In genomic region chr12:117527480-117527857, GRCh38 we compare ENCODE assay signal across 22 cellular contexts.
DNase-seq lines count a peak whose midpoint lies in the region; ATAC-seq, FAIRE-seq and TF ChIP-seq lines count a peak whose summit lies in the region.
"Had no signal": no experiment of that assay in that cellular context is flagged by ENCODE, and none has a peak within 500 bp of the region (broad histone marks: within the 10 kb centered on the region; RNA-seq: fewer than 3 reads in every experiment).

No MANE protein-coding gene starts in this region.

- H3K9me3 ChIP-seq in right atrium auricular region (no peaks in the 10 kb centered on the region), pancreas (no peaks in the 10 kb centered on the region)

- H3K27me3 ChIP-seq in right atrium auricular region (no peaks in the 10 kb centered on the region), pancreas (no peaks in the 10 kb centered on the region)

- H3K36me3 Mint-ChIP-seq in glutamatergic neuron (ENCODE audit: unreplicated experiment), result peaks cover 5% of the 10 kb centered on the region
- H3K36me3 Mint-ChIP-seq: CD4-positive, alpha-beta memory T cell; IgD-negative memory B cell had no signal

- H3K9me3 Mint-ChIP-seq in glutamatergic neuron (ENCODE audit: unreplicated experiment), result peaks cover 4% of the 10 kb centered on the region

- TF ChIP-seq CTCF in right atrium auricular region (IDR thresholded peaks at IDR 0.05) (no peak), LNCaP clone FGC (IDR thresholded peaks at IDR 0.05; ENCODE audit: control insufficient read depth, extremely low read depth, insufficient read depth) (no peak), pancreas (IDR thresholded peaks at IDR 0.05) (no peak), glutamatergic neuron (IDR thresholded peaks at IDR 0.05; ENCODE audit: partially characterized antibody, unreplicated experiment) (no peak)

- ATAC-seq in Right ventricle myocardium superior (ENCODE audit: poor library complexity), result peak; percentile 53
- peak in 3 of 4 donors; percentile 24 to 45 (median 36) for ATAC-seq in pancreas
- ATAC-seq in HG03159 (IDR thresholded peaks at IDR 0.05; ENCODE audit: unreplicated experiment), result no peak
- ATAC-seq: A549, HCT116, HepG2 had no signal

- H3K36me3 ChIP-seq in right atrium auricular region (no peaks in the 10 kb centered on the region), pancreas (no peaks in the 10 kb centered on the region)

- peaks cover 3% of the 10 kb centered on the region for H3K4me1 Mint-ChIP-seq in glutamatergic neuron (ENCODE audit: low read depth, unreplicated experiment)
- H3K4me1 Mint-ChIP-seq: CD4-positive, alpha-beta memory T cell; IgD-negative memory B cell had no signal

- no peak for FAIRE-seq in pancreas (lab: Jason Lieb, UNC)
- FAIRE-seq: A549, GM12892, GM18507, HepG2 had no signal

- DNase-seq in Right ventricle myocardium superior (no peak), right atrium auricular region (ENCODE audit: low spot score) (no peak), LNCaP clone FGC (ENCODE audit: low read depth) (peak; percentile 62), pancreas (no peak), glutamatergic neuron (no peak), Kasumi-1 (lab: John Stamatoyannopoulos, UW) (no peak)
- DNase-seq: AML-193; CD4-positive, alpha-beta memory T cell; DMS 273 treated with DMSO at 0.1 percent for 48 hours; DMS53; GDM1; GOT3; H7; HFFc6 had no signal

- H3K4me1 ChIP-seq in right atrium auricular region, result peaks cover 0 to 4% of the 10 kb centered on the region in 2 donors
- H3K4me1 ChIP-seq in pancreas, result no peaks in the 10 kb centered on the region
- H3K4me1 ChIP-seq: A549 had no signal

- H3K4me3 Mint-ChIP-seq in glutamatergic neuron (ENCODE audit: unreplicated experiment), result no peak overlapping the region
- H3K4me3 Mint-ChIP-seq: CD4-positive, alpha-beta memory T cell; HFFc6; IgD-negative memory B cell had no signal

- no peak overlapping the region for H3K27ac Mint-ChIP-seq in glutamatergic neuron (ENCODE audit: unreplicated experiment)
- H3K27ac Mint-ChIP-seq: CD4-positive, alpha-beta memory T cell; HFFc6; IgD-negative memory B cell had no signal

- H3K27ac ChIP-seq in right atrium auricular region, result no peak overlapping the region
- no peak overlapping the region for H3K27ac ChIP-seq in pancreas
- H3K27ac ChIP-seq: 22Rv1, A549 had no signal

- peaks cover 3% of the 10 kb centered on the region for H3K27me3 Mint-ChIP-seq in glutamatergic neuron (ENCODE audit: unreplicated experiment)
- H3K27me3 Mint-ChIP-seq: CD4-positive, alpha-beta memory T cell had no signal

- H3K4me3 ChIP-seq in right atrium auricular region, result no peak overlapping the region
- H3K4me3 ChIP-seq in LNCaP clone FGC (ENCODE audit: low read depth, low read length), result no peak overlapping the region
- no peak overlapping the region for H3K4me3 ChIP-seq in pancreas
- H3K4me3 ChIP-seq: A549 had no signal

- intact Hi-C loops in Right ventricle myocardium superior (cut with DNase I) (no loop called here), pancreas (cut with DNase I) (no loop called here)

- 28 to 35% methylated on average over 4 of the region's 4 CpGs for WGBS in pancreas, 2 donors
